1 cellular context compared by ENCODE assay signal in the genomic region with DNA sequence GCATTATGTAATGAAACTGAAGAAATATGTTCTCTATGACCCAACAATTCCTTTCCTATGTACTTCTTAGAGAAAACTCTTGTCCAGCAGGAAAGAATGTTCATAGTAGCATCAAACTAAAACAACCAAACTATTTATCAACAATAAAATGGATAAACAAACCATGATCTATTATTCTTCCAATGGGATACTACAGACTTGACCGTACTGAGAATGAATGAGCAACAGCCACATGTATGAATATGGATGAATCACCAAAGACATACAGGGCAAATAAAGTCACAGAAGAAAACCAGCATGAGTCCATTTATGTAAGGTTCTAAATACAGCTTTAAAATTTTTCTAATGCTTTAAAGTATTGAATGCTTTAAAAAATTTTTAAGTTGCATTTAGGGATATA.
TF ChIP-seq lines count a peak whose summit lies in the region.

No MANE protein-coding gene starts in this region.

TF ChIP-seq in A549, 52 proteins besides CTCF, POLR2A, EP300 and RAD21 (continued from another document):
- no peak for TF ChIP-seq ESRRA (IDR thresholded peaks at IDR 0.05; ENCODE audit: borderline replicate concordance, low read length)
- TF ChIP-seq TP53 (CRISPR knock-in tag; IDR thresholded peaks at IDR 0.05), result no peak
- TF ChIP-seq, protein P1, sequence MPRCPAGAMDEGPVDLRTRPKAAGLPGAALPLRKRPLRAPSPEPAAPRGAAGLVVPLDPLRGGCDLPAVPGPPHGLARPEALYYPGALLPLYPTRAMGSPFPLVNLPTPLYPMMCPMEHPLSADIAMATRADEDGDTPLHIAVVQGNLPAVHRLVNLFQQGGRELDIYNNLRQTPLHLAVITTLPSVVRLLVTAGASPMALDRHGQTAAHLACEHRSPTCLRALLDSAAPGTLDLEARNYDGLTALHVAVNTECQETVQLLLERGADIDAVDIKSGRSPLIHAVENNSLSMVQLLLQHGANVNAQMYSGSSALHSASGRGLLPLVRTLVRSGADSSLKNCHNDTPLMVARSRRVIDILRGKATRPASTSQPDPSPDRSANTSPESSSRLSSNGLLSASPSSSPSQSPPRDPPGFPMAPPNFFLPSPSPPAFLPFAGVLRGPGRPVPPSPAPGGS (IDR thresholded peaks at IDR 0.05), result no peak
- no peak for TF ChIP-seq CHD4 (IDR thresholded peaks at IDR 0.05; ENCODE audit: borderline replicate concordance)
- no peak for TF ChIP-seq FOSL2 (IDR thresholded peaks at IDR 0.05)
- TF ChIP-seq FOSL2 (CRISPR knock-in tag; IDR thresholded peaks at IDR 0.05), result no peak
